In the genomic region with DNA sequence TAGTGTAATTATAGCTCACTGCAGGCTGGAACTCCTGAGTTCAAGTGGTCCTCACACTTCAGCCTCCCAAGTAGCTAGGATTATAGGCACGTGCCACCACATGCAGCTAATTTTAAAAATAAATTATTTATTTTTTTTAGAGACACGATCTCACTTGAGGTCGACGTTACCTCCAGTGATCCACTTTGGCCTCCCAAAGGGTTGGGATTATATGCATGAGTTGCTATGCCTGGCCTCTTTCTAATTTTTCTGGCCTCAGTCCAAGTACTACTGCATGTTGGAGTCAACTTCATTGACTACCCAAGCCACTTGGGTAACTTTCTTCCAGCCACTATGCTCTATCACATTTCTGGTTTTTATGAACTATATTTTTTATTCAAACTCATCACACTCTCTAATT, we compare ENCODE assay signal across 17 cellular contexts.
DNase-seq lines count a peak whose midpoint lies in the region; ATAC-seq, FAIRE-seq and TF ChIP-seq lines count a peak whose summit lies in the region.
"Had no signal": no experiment of that assay in that cellular context is flagged by ENCODE, and none has a peak within 500 bp of the region (broad histone marks: within the 10 kb centered on the region; RNA-seq: fewer than 3 reads in every experiment).

No MANE protein-coding gene starts in this region.

- no peak overlapping the region for H3K4me3 ChIP-seq in A549
- H3K4me3 ChIP-seq: BLaER1, GM12878, GM23248 had no signal

- H3K4me1 Mint-ChIP-seq in nephron: peaks cover 23% of the 10 kb centered on the region

- intact Hi-C loops in left cardiac atrium (cut with DNase I): no loop called here

- H3K27me3 Mint-ChIP-seq in nephron (ENCODE audit: low read depth): no peaks in the 10 kb centered on the region
- H3K27me3 Mint-ChIP-seq: CD8-positive, alpha-beta memory T cell had no signal

- CTCF ChIA-PET in A549 (lab: Yijun Ruan, JAX): interaction anchor here (1.3 to 1.6 kb wide), 2 partner anchors 14 to 40 kb away, joined by 3 to 8 read pairs; no protein-coding TSS in a partner anchor

- FAIRE-seq in A549 (lab: Jason Lieb, UNC): no peak
- FAIRE-seq: GM12878, GM18507 had no signal

- H3K4me2 ChIP-seq in A549: peak overlapping the region; percentile 66
- H3K4me2 ChIP-seq: BLaER1 had no signal

- POLR2A ChIA-PET in A549 (lab: Yijun Ruan, JAX): no interaction called here

- ATAC-seq in A549: no peak
- no peak for ATAC-seq in left cardiac atrium
- ATAC-seq: GM12878 had no signal

- no peak for TF ChIP-seq RAD21 in A549 (conservative IDR thresholded peaks at IDR 0.05 in 1 of 2, IDR thresholded peaks at IDR 0.05 in 1 of 2)

- H3K4me1 ChIP-seq in A549: peaks cover 84% of the 10 kb centered on the region
- H3K4me1 ChIP-seq: BLaER1, Caco-2 had no signal

- peak overlapping the region in 2 of 3 experiments; percentile 47 to 78 for H3K27ac Mint-ChIP-seq in nephron

- peak; percentile 5 for DNase-seq in DMS79 (lab: John Stamatoyannopoulos, UW)
- no peak for DNase-seq in DMS79 treated with DMSO at 0.1 percent for 48 hours (lab: John Stamatoyannopoulos, UW)
- DNase-seq in A549 (ENCODE audit: low read depth in 1 of 2, low spot score in 1 of 2): no peak
- peak; percentile 66 for DNase-seq in NCI-H69 (lab: John Stamatoyannopoulos, UW)
- DNase-seq in left cardiac atrium: no peak
- no peak for DNase-seq in NAMALWA (ENCODE audit: low spot score)
- DNase-seq: AML-193; Caco-2; CD8-positive, alpha-beta memory T cell; DMS53; GM23248; IMR-90 had no signal

- H3K9me3 Mint-ChIP-seq in nephron: no peaks in the 10 kb centered on the region

- H3K4me3 Mint-ChIP-seq in nephron: no peak overlapping the region
- H3K4me3 Mint-ChIP-seq: CD8-positive, alpha-beta memory T cell had no signal

- no peak for TF ChIP-seq EP300 in A549 (IDR thresholded peaks at IDR 0.05)

- TF ChIP-seq POLR2A in A549 (IDR thresholded peaks at IDR 0.05; ENCODE audit: low read length): no peak

- no peaks in the 10 kb centered on the region for H3K9me3 ChIP-seq in A549
- H3K9me3 ChIP-seq: BLaER1, Caco-2 had no signal

- H3K36me3 Mint-ChIP-seq in nephron (ENCODE audit: low read depth): no peaks in the 10 kb centered on the region
- H3K36me3 Mint-ChIP-seq: CD8-positive, alpha-beta memory T cell had no signal

- WGBS in A549 (ENCODE audit: missing lambda C conversion rate): 93% methylated on average over 4 of the region's 4 CpGs

- peak overlapping the region; percentile 56 to 63 for H3K27ac ChIP-seq in A549
- H3K27ac ChIP-seq: 22Rv1, BLaER1, GM23248 had no signal

- TF ChIP-seq CTCF in A549 (IDR thresholded peaks at IDR 0.05) (no peak), nephron (IDR thresholded peaks at IDR 0.05; ENCODE audit: unreplicated experiment in 3 of 3) (no peak)

TF ChIP-seq in A549, 52 proteins besides CTCF, POLR2A, EP300 and RAD21:
- TF ChIP-seq FOSL2 (IDR thresholded peaks at IDR 0.05): no peak
- no peak for TF ChIP-seq FOSL2 (CRISPR knock-in tag; IDR thresholded peaks at IDR 0.05)
- TF ChIP-seq FOSB (CRISPR knock-in tag; IDR thresholded peaks at IDR 0.05): no peak
- no peak for TF ChIP-seq ATOH8 (CRISPR knock-in tag; IDR thresholded peaks at IDR 0.05; ENCODE audit: low read depth)
- TF ChIP-seq CHD4 (IDR thresholded peaks at IDR 0.05; ENCODE audit: borderline replicate concordance): no peak
- TF ChIP-seq KDM5A (IDR thresholded peaks at IDR 0.05): no peak
- no peak for TF ChIP-seq CBX8 (IDR thresholded peaks at IDR 0.05)
- no peak for TF ChIP-seq HDAC2 (IDR thresholded peaks at IDR 0.05)
- no peak for TF ChIP-seq BCL3 (IDR thresholded peaks at IDR 0.05)

Comparison
In these comparisons a context has a peak if more than half of its experiments do, and no peak if none do; other contexts are left out.
1. DNase-seq: peak in DMS79 (single experiment) and NCI-H69 (single experiment); none in DMS79 treated with DMSO at 0.1 percent for 48 hours (single experiment), A549 (0 of 2), left cardiac atrium (single experiment) and NAMALWA (single experiment).